ENCODE assay signal across 8 cellular contexts in the genomic region with DNA sequence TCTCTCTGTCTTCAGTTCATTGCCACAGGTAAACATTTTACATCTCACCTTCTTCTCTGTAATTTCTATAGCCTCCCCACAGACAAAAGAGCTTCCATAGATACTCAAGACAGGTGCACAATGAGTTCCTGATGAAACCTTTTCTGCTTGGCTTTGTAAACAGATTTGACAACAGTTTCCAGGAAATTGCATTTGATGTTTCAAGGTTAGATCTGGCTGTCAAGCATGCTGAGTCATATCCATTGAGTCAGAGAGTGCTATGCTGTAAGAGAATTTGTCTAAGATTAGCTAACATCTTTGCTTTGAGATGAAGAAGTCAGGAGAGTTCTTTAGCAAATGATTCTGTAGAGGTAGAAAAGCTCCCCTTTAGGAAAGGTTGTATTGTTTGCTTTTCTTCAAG. TPM values are rescaled to one million over a fixed set of nuclear protein-coding genes. Genes with fewer than 3 reads are reported as not detected.
DNase-seq lines count a peak whose midpoint lies in the region; ATAC-seq and TF ChIP-seq lines count a peak whose summit lies in the region.

No MANE protein-coding gene starts in this region.

- H3K27ac ChIP-seq in HCT116 (ENCODE audit: low read depth, low read length) (no peak overlapping the region), prostate gland (no peak overlapping the region)

- H3K4me1 ChIP-seq in HCT116 (ENCODE audit: control insufficient read depth in 1 of 2, insufficient read depth in 2 of 2, low read length in 2 of 2): peaks cover 9 to 15% of the 10 kb centered on the region in 2 experiments
- no peaks in the 10 kb centered on the region for H3K4me1 ChIP-seq in prostate gland (replicated peaks)

- no peaks in the 10 kb centered on the region for H3K4me1 Mint-ChIP-seq in stimulated activated effector memory CD8-positive, alpha-beta T cell treated with anti-CD3 and anti-CD28 coated beads, Interleukin-12 subunit alpha, Interleukin-12 subunit beta, amount 100 ng/mL, for 72 hours

- no peaks in the 10 kb centered on the region for H3K27me3 ChIP-seq in HCT116 (ENCODE audit: insufficient read depth, low read length)
- no peaks in the 10 kb centered on the region for H3K27me3 ChIP-seq in prostate gland (replicated peaks; ENCODE audit: insufficient read depth)

- RAD21 ChIA-PET in HCT116 (lab: Charles Lee; ENCODE audit: low non-redundant PET in 1 of 2, low total read pairs in 2 of 2, uncharacterized antibody in 2 of 2, unreplicated experiment in 2 of 2): no interaction called here

- TF ChIP-seq CTCF in HCT116 (IDR thresholded peaks at IDR 0.05 in 2 of 3, conservative IDR thresholded peaks at IDR 0.05 in 1 of 3; ENCODE audit: borderline replicate concordance in 1 of 3, insufficient read depth in 1 of 3, low read depth in 2 of 3, low read length in 2 of 3): no peak
- TF ChIP-seq CTCF in epithelial cell of proximal tubule (conservative IDR thresholded peaks at IDR 0.05; ENCODE audit: low read depth, low read length): no peak
- TF ChIP-seq CTCF in prostate gland (IDR thresholded peaks at IDR 0.05): no peak

- H3K9me3 Mint-ChIP-seq in stimulated activated effector memory CD8-positive, alpha-beta T cell treated with anti-CD3 and anti-CD28 coated beads, Interleukin-12 subunit alpha, Interleukin-12 subunit beta, amount 100 ng/mL, for 72 hours: peaks cover 3% of the 10 kb centered on the region

- no peaks in the 10 kb centered on the region for H3K79me2 ChIP-seq in HCT116 (ENCODE audit: insufficient read depth, low read length)

- BruUV-seq in HCT116 (replicated peaks; lab: Mats Ljungman, UMichigan): no TSS peak

- H3K4me3 ChIP-seq in HCT116 (replicated peaks in 1 of 2; ENCODE audit: low read depth in 1 of 2, low read length in 2 of 2) (no peak overlapping the region), epithelial cell of proximal tubule (ENCODE audit: low read depth, low read length) (no peak overlapping the region), prostate gland (no peak overlapping the region)

- H3K4me2 ChIP-seq in HCT116 (ENCODE audit: low read length): peak overlapping the region; percentile 49

- no peak overlapping the region for H3K9ac ChIP-seq in HCT116 (ENCODE audit: low read length)

- H3K36me3 Mint-ChIP-seq in stimulated activated effector memory CD8-positive, alpha-beta T cell treated with anti-CD3 and anti-CD28 coated beads, Interleukin-12 subunit alpha, Interleukin-12 subunit beta, amount 100 ng/mL, for 72 hours: no peaks in the 10 kb centered on the region

- H3K9me3 ChIP-seq in HCT116 (ENCODE audit: control insufficient read depth in 1 of 2, insufficient read depth in 1 of 2, low read depth in 1 of 2, low read length in 2 of 2) (no peaks in the 10 kb centered on the region), prostate gland (no peaks in the 10 kb centered on the region)

- H3K36me3 ChIP-seq in HCT116 (ENCODE audit: control insufficient read depth in 1 of 2, insufficient read depth in 2 of 2, low read length in 2 of 2): no peaks in the 10 kb centered on the region
- H3K36me3 ChIP-seq in prostate gland: no peaks in the 10 kb centered on the region

- H3K9me2 ChIP-seq in HCT116 (ENCODE audit: insufficient read depth): no peaks in the 10 kb centered on the region

- H3K27ac Mint-ChIP-seq in stimulated activated effector memory CD8-positive, alpha-beta T cell treated with anti-CD3 and anti-CD28 coated beads, Interleukin-12 subunit alpha, Interleukin-12 subunit beta, amount 100 ng/mL, for 72 hours: no peak overlapping the region

- CTCF ChIA-PET in HCT116 (lab: Charles Lee): no interaction called here

- POLR2A ChIA-PET in HCT116 (lab: Charles Lee): interaction anchor here (1.1 kb wide), 1 partner anchor 41 kb away, joined by 3 read pairs; no protein-coding TSS in a partner anchor

- no peak for TF ChIP-seq RAD21 in HCT116 (IDR thresholded peaks at IDR 0.05; ENCODE audit: low read depth)

- H3K4me3 Mint-ChIP-seq in stimulated activated effector memory CD8-positive, alpha-beta T cell treated with anti-CD3 and anti-CD28 coated beads, Interleukin-12 subunit alpha, Interleukin-12 subunit beta, amount 100 ng/mL, for 72 hours: no peak overlapping the region

- TF ChIP-seq POLR2A in HCT116 (IDR thresholded peaks at IDR 0.05; ENCODE audit: borderline replicate concordance, extremely low read depth, insufficient read depth, insufficient read length) (no peak), prostate gland (IDR thresholded peaks at IDR 0.05) (no peak)

- intact Hi-C loops in HCT116 (cut with micrococcal nuclease) (no loop called here), prostate gland (cut with DNase I) (no loop called here)

- ATAC-seq in HCT116: peak; percentile 57
- ATAC-seq in stimulated activated effector memory CD8-positive, alpha-beta T cell treated with anti-CD3 and anti-CD28 coated beads, Interleukin-12 subunit alpha, Interleukin-12 subunit beta, amount 100 ng/mL, for 72 hours: no peak
- no peak for ATAC-seq in HG02623 (IDR thresholded peaks at IDR 0.05; ENCODE audit: unreplicated experiment)
- no peak for ATAC-seq in GM18861 (IDR thresholded peaks at IDR 0.05; ENCODE audit: unreplicated experiment)

- DNase-seq in HCT116 (ENCODE audit: low read depth, low spot score) (peak; percentile 79), NCI-H69 (lab: John Stamatoyannopoulos, UW) (peak; percentile 40), epithelial cell of proximal tubule (ENCODE audit: low read depth) (peak; percentile 84), prostate gland (ENCODE audit: low spot score) (peak; percentile 14), NCI-H526 (lab: John Stamatoyannopoulos, UW) (no peak)
- no peak for DNase-seq in stimulated activated effector memory CD8-positive, alpha-beta T cell treated with anti-CD3 and anti-CD28 coated beads, Interleukin-12 subunit alpha, Interleukin-12 subunit beta, amount 100 ng/mL, for 72 hours (ENCODE audit: low spot score in 2 of 2)

- H4K20me1 ChIP-seq in HCT116 (ENCODE audit: insufficient read depth): no peaks in the 10 kb centered on the region

- peak overlapping the region; percentile 14 for H2AFZ ChIP-seq in HCT116 (ENCODE audit: low read depth, low read length, poor library complexity, severe bottlenecking)

TF ChIP-seq in HCT116, 20 proteins besides CTCF, POLR2A, EP300 and RAD21 (continues in another document):
- TF ChIP-seq YY1 (IDR thresholded peaks at IDR 0.05; ENCODE audit: extremely low read depth, insufficient replicate concordance, low read depth, low read length): no peak
- no peak for TF ChIP-seq ZFX (IDR thresholded peaks at IDR 0.05)
- TF ChIP-seq EGR1 (IDR thresholded peaks at IDR 0.05; ENCODE audit: low read depth): peak; percentile 11; the same call in 1 of the 2 replicates
- TF ChIP-seq FOSL1 (IDR thresholded peaks at IDR 0.05; ENCODE audit: low read depth): peak; percentile 91
- peak; percentile 87 for TF ChIP-seq SP1 (IDR thresholded peaks at IDR 0.05; ENCODE audit: low read depth)
- TF ChIP-seq, protein P1, sequence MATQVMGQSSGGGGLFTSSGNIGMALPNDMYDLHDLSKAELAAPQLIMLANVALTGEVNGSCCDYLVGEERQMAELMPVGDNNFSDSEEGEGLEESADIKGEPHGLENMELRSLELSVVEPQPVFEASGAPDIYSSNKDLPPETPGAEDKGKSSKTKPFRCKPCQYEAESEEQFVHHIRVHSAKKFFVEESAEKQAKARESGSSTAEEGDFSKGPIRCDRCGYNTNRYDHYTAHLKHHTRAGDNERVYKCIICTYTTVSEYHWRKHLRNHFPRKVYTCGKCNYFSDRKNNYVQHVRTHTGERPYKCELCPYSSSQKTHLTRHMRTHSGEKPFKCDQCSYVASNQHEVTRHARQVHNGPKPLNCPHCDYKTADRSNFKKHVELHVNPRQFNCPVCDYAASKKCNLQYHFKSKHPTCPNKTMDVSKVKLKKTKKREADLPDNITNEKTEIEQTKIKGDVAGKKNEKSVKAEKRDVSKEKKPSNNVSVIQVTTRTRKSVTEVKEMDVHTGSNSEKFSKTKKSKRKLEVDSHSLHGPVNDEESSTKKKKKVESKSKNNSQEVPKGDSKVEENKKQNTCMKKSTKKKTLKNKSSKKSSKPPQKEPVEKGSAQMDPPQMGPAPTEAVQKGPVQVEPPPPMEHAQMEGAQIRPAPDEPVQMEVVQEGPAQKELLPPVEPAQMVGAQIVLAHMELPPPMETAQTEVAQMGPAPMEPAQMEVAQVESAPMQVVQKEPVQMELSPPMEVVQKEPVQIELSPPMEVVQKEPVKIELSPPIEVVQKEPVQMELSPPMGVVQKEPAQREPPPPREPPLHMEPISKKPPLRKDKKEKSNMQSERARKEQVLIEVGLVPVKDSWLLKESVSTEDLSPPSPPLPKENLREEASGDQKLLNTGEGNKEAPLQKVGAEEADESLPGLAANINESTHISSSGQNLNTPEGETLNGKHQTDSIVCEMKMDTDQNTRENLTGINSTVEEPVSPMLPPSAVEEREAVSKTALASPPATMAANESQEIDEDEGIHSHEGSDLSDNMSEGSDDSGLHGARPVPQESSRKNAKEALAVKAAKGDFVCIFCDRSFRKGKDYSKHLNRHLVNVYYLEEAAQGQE (IDR thresholded peaks at IDR 0.05; ENCODE audit: low read depth): no peak
- peak; percentile 77; the same call in 1 of the 2 replicates for TF ChIP-seq SIN3A (IDR thresholded peaks at IDR 0.05; ENCODE audit: low read depth)
- TF ChIP-seq POLR2AphosphoS5 (IDR thresholded peaks at IDR 0.05; ENCODE audit: low read depth, low read length): peak; percentile 43; the same call in 1 of the 2 replicates
- TF ChIP-seq TCF7L2 (IDR thresholded peaks at IDR 0.05; ENCODE audit: borderline replicate concordance, extremely low read depth, insufficient read depth, insufficient read length): peak; percentile 66
- TF ChIP-seq SRF (IDR thresholded peaks at IDR 0.05; ENCODE audit: low read depth): 0 out of 2 replicates have a peak, but pooled peaks have one; percentile 44
- TF ChIP-seq EZH2 (IDR thresholded peaks at IDR 0.05): no peak
- peak; percentile 95 for TF ChIP-seq CEBPB (IDR thresholded peaks at IDR 0.05; ENCODE audit: low read depth)
- peak; percentile 85 for TF ChIP-seq JUND (IDR thresholded peaks at IDR 0.05)
- peak; percentile 23; the same call in 1 of the 2 replicates for TF ChIP-seq ELF1 (IDR thresholded peaks at IDR 0.05; ENCODE audit: borderline replicate concordance, low read depth)
- TF ChIP-seq, protein P2, sequence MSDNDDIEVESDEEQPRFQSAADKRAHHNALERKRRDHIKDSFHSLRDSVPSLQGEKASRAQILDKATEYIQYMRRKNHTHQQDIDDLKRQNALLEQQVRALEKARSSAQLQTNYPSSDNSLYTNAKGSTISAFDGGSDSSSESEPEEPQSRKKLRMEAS (IDR thresholded peaks at IDR 0.05): peak; percentile 63
- TF ChIP-seq, protein P3, sequence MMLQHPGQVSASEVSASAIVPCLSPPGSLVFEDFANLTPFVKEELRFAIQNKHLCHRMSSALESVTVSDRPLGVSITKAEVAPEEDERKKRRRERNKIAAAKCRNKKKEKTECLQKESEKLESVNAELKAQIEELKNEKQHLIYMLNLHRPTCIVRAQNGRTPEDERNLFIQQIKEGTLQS (IDR thresholded peaks at IDR 0.05): peak; percentile 66; the same call in 1 of the 2 replicates
- peak; percentile 87 for TF ChIP-seq CBX3 (IDR thresholded peaks at IDR 0.05; ENCODE audit: low read depth)

RNA-seq across cellular contexts. Expression of a gene that starts 40.6 kb away (rescaled TPM):
- total RNA-seq in HCT116 (2021; ENCODE audit: unreplicated experiment) (7.4 TPM), epithelial cell of proximal tubule (4.0 and 12.2 TPM in 2 replicates), prostate gland (10 to 100 TPM; 18.8 to 30.7 TPM)
- polyA plus RNA-seq in HCT116 (2012): 3.8 and 4.0 TPM in 2 replicates

Comparison
In these comparisons a context has a peak if more than half of its experiments do, and no peak if none do; other contexts are left out.
1. DNase-seq: peak in HCT116 (single experiment), NCI-H69 (single experiment), epithelial cell of proximal tubule (single experiment) and prostate gland (single experiment); none in stimulated activated effector memory CD8-positive, alpha-beta T cell treated with anti-CD3 and anti-CD28 coated beads, Interleukin-12 subunit alpha, Interleukin-12 subunit beta, amount 100 ng/mL, for 72 hours (0 of 2) and NCI-H526 (0 of 2).